In genomic region chr17:67139784-67140665, GRCh38 we compare ENCODE assay signal across 8 cellular contexts.
DNase-seq lines count a peak whose midpoint lies in the region; ATAC-seq and TF ChIP-seq lines count a peak whose summit lies in the region.
"Had no signal": no experiment of that assay in that cellular context is flagged by ENCODE, and none has a peak within 500 bp of the region (broad histone marks: within the 10 kb centered on the region; RNA-seq: fewer than 3 reads in every experiment).

No MANE protein-coding gene starts in this region.

- H3K4me1 ChIP-seq in neutrophil (ENCODE audit: control insufficient read depth in 1 of 2, insufficient read depth in 1 of 2, low read depth in 1 of 2, low read length in 1 of 2) (peaks cover 0 to 7% of the 10 kb centered on the region in 2 experiments), ascending aorta (no peaks in the 10 kb centered on the region)

- TF ChIP-seq CTCF in dorsolateral prefrontal cortex (IDR thresholded peaks at IDR 0.05 in 54 of 56, conservative IDR thresholded peaks at IDR 0.05 in 2 of 56; ENCODE audit: low read depth in 1 of 56, partially characterized antibody in 56 of 56) (peak in 21 of 56 donors; percentile 4 to 62 (median 24)), neutrophil (IDR thresholded peaks at IDR 0.05) (no peak), ascending aorta (IDR thresholded peaks at IDR 0.05) (no peak)

- no peaks in the 10 kb centered on the region for H3K9me3 ChIP-seq in neutrophil
- H3K9me3 ChIP-seq in ascending aorta = no peaks in the 10 kb centered on the region

- peak overlapping the region in 33 of 59 donors; percentile 1 to 81 (median 44) for H3K27ac ChIP-seq in dorsolateral prefrontal cortex
- H3K27ac ChIP-seq in neutrophil = peak overlapping the region; percentile 8
- no peak overlapping the region for H3K27ac ChIP-seq in ascending aorta

- H3K4me3 ChIP-seq in dorsolateral prefrontal cortex (no peak overlapping the region), neutrophil (ENCODE audit: low read depth in 1 of 2, low read length in 1 of 2) (no peak overlapping the region), ascending aorta (no peak overlapping the region)

- DNase-seq in G401 (ENCODE audit: low spot score) = peak; percentile 15
- peak; percentile 61 for DNase-seq in M059J (ENCODE audit: low read depth)
- DNase-seq in dorsolateral prefrontal cortex = no peak
- no peak for DNase-seq in ascending aorta (ENCODE audit: low spot score in 2 of 2)
- no peak for DNase-seq in DMS153 treated with DMSO at 0.1 percent for 48 hours (lab: John Stamatoyannopoulos, UW; ENCODE audit: unreplicated experiment)
- DNase-seq: activated CD8-positive, alpha-beta memory T cell treated with anti-CD3 and anti-CD28 coated beads, Interleukin-2, amount 10 ng/mL, durations not matched to agents 7 days and 5 days had no signal

- H3K36me3 ChIP-seq in neutrophil (peaks cover 61% of the 10 kb centered on the region), ascending aorta (peaks cover 9 to 40% of the 10 kb centered on the region in 2 donors)

- ATAC-seq in HG03520 (IDR thresholded peaks at IDR 0.05; ENCODE audit: unreplicated experiment) = no peak
- ATAC-seq: activated CD8-positive, alpha-beta memory T cell treated with anti-CD3 and anti-CD28 coated beads, Interleukin-2, amount 10 ng/mL, durations not matched to agents 7 days and 5 days had no signal

- no peaks in the 10 kb centered on the region for H3K27me3 ChIP-seq in dorsolateral prefrontal cortex
- no peaks in the 10 kb centered on the region for H3K27me3 ChIP-seq in neutrophil
- no peaks in the 10 kb centered on the region for H3K27me3 ChIP-seq in ascending aorta

- in situ Hi-C loops in G401 (cut with HindIII; ENCODE audit: low sequenced_read_pairs) = no loop called here

- intact Hi-C loops in dorsolateral prefrontal cortex (cut with DNase I) = no loop called here
- intact Hi-C loops in ascending aorta (cut with DNase I) = no loop called here

Comparison
In these comparisons a context has a peak if more than half of its experiments do, and no peak if none do; other contexts are left out.
1. DNase-seq: peak in G401 (single experiment) and M059J (single experiment); none in dorsolateral prefrontal cortex (0 of 10), ascending aorta (0 of 2) and DMS153 treated with DMSO at 0.1 percent for 48 hours (single experiment).
2. H3K27ac ChIP-seq: peak in dorsolateral prefrontal cortex (33 of 59) and neutrophil (single experiment); none in ascending aorta (0 of 2).